Comparison of ENCODE assay signal across 1 cellular context in the genomic region with DNA sequence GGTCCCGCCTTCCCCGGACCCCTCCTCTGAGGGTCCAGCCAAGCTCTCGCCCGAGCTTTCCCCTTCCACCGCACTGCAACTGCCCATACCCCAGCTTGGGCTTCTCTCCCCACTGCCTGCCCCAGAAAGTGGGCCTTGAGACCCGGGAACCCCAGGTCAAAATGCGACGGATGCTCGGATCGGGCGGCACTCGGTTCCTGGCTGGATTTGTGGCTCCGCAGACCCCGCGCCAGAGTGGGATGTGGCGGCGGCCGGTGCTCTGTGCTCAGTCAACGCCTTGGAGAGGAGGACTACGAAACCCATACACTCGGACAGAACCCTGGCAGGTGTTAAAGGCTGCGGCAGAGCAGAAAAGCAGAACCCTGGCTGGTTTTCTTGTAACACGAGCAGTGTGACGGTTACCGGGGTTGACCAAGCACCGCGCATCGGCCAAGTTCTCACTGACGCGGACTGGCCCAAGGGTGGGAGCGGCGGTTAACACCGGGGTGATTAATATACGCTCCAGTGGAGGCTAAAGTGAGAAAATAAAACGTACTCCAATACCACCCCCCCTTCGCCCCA.
TF ChIP-seq lines count a peak whose summit lies in the region.

No MANE protein-coding gene starts in this region.

TF ChIP-seq in GM12878, 131 proteins besides CTCF, POLR2A, EP300 and RAD21 (continued from another document and continues in another):
- TF ChIP-seq, protein P1, sequence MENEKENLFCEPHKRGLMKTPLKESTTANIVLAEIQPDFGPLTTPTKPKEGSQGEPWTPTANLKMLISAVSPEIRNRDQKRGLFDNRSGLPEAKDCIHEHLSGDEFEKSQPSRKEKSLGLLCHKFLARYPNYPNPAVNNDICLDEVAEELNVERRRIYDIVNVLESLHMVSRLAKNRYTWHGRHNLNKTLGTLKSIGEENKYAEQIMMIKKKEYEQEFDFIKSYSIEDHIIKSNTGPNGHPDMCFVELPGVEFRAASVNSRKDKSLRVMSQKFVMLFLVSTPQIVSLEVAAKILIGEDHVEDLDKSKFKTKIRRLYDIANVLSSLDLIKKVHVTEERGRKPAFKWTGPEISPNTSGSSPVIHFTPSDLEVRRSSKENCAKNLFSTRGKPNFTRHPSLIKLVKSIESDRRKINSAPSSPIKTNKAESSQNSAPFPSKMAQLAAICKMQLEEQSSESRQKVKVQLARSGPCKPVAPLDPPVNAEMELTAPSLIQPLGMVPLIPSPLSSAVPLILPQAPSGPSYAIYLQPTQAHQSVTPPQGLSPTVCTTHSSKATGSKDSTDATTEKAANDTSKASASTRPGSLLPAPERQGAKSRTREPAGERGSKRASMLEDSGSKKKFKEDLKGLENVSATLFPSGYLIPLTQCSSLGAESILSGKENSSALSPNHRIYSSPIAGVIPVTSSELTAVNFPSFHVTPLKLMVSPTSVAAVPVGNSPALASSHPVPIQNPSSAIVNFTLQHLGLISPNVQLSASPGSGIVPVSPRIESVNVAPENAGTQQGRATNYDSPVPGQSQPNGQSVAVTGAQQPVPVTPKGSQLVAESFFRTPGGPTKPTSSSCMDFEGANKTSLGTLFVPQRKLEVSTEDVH (IDR thresholded peaks at IDR 0.05; ENCODE audit: low read depth, partially characterized antibody) = no peak
- TF ChIP-seq, protein P2, sequence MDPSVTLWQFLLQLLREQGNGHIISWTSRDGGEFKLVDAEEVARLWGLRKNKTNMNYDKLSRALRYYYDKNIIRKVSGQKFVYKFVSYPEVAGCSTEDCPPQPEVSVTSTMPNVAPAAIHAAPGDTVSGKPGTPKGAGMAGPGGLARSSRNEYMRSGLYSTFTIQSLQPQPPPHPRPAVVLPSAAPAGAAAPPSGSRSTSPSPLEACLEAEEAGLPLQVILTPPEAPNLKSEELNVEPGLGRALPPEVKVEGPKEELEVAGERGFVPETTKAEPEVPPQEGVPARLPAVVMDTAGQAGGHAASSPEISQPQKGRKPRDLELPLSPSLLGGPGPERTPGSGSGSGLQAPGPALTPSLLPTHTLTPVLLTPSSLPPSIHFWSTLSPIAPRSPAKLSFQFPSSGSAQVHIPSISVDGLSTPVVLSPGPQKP (IDR thresholded peaks at IDR 0.05; ENCODE audit: low read depth, low read length) = no peak
- TF ChIP-seq, protein P3, sequence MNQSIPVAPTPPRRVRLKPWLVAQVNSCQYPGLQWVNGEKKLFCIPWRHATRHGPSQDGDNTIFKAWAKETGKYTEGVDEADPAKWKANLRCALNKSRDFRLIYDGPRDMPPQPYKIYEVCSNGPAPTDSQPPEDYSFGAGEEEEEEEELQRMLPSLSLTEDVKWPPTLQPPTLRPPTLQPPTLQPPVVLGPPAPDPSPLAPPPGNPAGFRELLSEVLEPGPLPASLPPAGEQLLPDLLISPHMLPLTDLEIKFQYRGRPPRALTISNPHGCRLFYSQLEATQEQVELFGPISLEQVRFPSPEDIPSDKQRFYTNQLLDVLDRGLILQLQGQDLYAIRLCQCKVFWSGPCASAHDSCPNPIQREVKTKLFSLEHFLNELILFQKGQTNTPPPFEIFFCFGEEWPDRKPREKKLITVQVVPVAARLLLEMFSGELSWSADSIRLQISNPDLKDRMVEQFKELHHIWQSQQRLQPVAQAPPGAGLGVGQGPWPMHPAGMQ (IDR thresholded peaks at IDR 0.05; ENCODE audit: borderline replicate concordance) = peak; percentile 82; the same call in 1 of the 2 replicates
- TF ChIP-seq, protein P4, sequence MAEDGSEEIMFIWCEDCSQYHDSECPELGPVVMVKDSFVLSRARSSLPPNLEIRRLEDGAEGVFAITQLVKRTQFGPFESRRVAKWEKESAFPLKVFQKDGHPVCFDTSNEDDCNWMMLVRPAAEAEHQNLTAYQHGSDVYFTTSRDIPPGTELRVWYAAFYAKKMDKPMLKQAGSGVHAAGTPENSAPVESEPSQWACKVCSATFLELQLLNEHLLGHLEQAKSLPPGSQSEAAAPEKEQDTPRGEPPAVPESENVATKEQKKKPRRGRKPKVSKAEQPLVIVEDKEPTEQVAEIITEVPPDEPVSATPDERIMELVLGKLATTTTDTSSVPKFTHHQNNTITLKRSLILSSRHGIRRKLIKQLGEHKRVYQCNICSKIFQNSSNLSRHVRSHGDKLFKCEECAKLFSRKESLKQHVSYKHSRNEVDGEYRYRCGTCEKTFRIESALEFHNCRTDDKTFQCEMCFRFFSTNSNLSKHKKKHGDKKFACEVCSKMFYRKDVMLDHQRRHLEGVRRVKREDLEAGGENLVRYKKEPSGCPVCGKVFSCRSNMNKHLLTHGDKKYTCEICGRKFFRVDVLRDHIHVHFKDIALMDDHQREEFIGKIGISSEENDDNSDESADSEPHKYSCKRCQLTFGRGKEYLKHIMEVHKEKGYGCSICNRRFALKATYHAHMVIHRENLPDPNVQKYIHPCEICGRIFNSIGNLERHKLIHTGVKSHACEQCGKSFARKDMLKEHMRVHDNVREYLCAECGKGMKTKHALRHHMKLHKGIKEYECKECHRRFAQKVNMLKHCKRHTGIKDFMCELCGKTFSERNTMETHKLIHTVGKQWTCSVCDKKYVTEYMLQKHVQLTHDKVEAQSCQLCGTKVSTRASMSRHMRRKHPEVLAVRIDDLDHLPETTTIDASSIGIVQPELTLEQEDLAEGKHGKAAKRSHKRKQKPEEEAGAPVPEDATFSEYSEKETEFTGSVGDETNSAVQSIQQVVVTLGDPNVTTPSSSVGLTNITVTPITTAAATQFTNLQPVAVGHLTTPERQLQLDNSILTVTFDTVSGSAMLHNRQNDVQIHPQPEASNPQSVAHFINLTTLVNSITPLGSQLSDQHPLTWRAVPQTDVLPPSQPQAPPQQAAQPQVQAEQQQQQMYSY (CRISPR knock-in tag; IDR thresholded peaks at IDR 0.05) = no peak
- TF ChIP-seq, protein P5, sequence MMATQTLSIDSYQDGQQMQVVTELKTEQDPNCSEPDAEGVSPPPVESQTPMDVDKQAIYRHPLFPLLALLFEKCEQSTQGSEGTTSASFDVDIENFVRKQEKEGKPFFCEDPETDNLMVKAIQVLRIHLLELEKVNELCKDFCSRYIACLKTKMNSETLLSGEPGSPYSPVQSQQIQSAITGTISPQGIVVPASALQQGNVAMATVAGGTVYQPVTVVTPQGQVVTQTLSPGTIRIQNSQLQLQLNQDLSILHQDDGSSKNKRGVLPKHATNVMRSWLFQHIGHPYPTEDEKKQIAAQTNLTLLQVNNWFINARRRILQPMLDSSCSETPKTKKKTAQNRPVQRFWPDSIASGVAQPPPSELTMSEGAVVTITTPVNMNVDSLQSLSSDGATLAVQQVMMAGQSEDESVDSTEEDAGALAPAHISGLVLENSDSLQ (IDR thresholded peaks at IDR 0.05) = no peak
- TF ChIP-seq EZH2 (IDR thresholded peaks at IDR 0.05; ENCODE audit: borderline replicate concordance, control insufficient read depth, low read depth, low read length) (no peak), MEF2B (IDR thresholded peaks at IDR 0.05; ENCODE audit: partially characterized antibody, poor library complexity, severe bottlenecking) (no peak), CHD4 (IDR thresholded peaks at IDR 0.05) (no peak), ZZZ3 (IDR thresholded peaks at IDR 0.05; ENCODE audit: control insufficient read depth, insufficient read length, low read depth) (no peak), YBX1 (IDR thresholded peaks at IDR 0.05) (no peak), MYB (IDR thresholded peaks at IDR 0.05; ENCODE audit: borderline replicate concordance, low read depth, low read length) (peak; percentile 81), EGR1 (IDR thresholded peaks at IDR 0.05; ENCODE audit: borderline replicate concordance in 1 of 2, low read depth in 2 of 2, low read length in 2 of 2) (no peak), SUPT20H (IDR thresholded peaks at IDR 0.05; ENCODE audit: borderline replicate concordance, control insufficient read depth, low read depth, low read length) (no peak), KDM1A (IDR thresholded peaks at IDR 0.05; ENCODE audit: borderline replicate concordance) (no peak), PAX5 (IDR thresholded peaks at IDR 0.05; ENCODE audit: borderline replicate concordance, low read depth, low read length) (peak; percentile 73), TARDBP (IDR thresholded peaks at IDR 0.05; ENCODE audit: borderline replicate concordance) (no peak), ASH2L (IDR thresholded peaks at IDR 0.05; ENCODE audit: borderline replicate concordance, low read depth) (no peak), ZNF622 (IDR thresholded peaks at IDR 0.05) (no peak), STAT3 (IDR thresholded peaks at IDR 0.05; ENCODE audit: low read depth, low read length) (no peak)
- TF ChIP-seq, protein P6, sequence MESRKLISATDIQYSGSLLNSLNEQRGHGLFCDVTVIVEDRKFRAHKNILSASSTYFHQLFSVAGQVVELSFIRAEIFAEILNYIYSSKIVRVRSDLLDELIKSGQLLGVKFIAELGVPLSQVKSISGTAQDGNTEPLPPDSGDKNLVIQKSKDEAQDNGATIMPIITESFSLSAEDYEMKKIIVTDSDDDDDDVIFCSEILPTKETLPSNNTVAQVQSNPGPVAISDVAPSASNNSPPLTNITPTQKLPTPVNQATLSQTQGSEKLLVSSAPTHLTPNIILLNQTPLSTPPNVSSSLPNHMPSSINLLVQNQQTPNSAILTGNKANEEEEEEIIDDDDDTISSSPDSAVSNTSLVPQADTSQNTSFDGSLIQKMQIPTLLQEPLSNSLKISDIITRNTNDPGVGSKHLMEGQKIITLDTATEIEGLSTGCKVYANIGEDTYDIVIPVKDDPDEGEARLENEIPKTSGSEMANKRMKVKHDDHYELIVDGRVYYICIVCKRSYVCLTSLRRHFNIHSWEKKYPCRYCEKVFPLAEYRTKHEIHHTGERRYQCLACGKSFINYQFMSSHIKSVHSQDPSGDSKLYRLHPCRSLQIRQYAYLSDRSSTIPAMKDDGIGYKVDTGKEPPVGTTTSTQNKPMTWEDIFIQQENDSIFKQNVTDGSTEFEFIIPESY (IDR thresholded peaks at IDR 0.05) = no peak
- TF ChIP-seq, protein P7, sequence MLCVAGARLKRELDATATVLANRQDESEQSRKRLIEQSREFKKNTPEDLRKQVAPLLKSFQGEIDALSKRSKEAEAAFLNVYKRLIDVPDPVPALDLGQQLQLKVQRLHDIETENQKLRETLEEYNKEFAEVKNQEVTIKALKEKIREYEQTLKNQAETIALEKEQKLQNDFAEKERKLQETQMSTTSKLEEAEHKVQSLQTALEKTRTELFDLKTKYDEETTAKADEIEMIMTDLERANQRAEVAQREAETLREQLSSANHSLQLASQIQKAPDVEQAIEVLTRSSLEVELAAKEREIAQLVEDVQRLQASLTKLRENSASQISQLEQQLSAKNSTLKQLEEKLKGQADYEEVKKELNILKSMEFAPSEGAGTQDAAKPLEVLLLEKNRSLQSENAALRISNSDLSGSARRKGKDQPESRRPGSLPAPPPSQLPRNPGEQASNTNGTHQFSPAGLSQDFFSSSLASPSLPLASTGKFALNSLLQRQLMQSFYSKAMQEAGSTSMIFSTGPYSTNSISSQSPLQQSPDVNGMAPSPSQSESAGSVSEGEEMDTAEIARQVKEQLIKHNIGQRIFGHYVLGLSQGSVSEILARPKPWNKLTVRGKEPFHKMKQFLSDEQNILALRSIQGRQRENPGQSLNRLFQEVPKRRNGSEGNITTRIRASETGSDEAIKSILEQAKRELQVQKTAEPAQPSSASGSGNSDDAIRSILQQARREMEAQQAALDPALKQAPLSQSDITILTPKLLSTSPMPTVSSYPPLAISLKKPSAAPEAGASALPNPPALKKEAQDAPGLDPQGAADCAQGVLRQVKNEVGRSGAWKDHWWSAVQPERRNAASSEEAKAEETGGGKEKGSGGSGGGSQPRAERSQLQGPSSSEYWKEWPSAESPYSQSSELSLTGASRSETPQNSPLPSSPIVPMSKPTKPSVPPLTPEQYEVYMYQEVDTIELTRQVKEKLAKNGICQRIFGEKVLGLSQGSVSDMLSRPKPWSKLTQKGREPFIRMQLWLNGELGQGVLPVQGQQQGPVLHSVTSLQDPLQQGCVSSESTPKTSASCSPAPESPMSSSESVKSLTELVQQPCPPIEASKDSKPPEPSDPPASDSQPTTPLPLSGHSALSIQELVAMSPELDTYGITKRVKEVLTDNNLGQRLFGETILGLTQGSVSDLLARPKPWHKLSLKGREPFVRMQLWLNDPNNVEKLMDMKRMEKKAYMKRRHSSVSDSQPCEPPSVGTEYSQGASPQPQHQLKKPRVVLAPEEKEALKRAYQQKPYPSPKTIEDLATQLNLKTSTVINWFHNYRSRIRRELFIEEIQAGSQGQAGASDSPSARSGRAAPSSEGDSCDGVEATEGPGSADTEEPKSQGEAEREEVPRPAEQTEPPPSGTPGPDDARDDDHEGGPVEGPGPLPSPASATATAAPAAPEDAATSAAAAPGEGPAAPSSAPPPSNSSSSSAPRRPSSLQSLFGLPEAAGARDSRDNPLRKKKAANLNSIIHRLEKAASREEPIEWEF (IDR thresholded peaks at IDR 0.05; ENCODE audit: insufficient replicate concordance, low read depth, low read length) = no peak
- TF ChIP-seq, protein P8, sequence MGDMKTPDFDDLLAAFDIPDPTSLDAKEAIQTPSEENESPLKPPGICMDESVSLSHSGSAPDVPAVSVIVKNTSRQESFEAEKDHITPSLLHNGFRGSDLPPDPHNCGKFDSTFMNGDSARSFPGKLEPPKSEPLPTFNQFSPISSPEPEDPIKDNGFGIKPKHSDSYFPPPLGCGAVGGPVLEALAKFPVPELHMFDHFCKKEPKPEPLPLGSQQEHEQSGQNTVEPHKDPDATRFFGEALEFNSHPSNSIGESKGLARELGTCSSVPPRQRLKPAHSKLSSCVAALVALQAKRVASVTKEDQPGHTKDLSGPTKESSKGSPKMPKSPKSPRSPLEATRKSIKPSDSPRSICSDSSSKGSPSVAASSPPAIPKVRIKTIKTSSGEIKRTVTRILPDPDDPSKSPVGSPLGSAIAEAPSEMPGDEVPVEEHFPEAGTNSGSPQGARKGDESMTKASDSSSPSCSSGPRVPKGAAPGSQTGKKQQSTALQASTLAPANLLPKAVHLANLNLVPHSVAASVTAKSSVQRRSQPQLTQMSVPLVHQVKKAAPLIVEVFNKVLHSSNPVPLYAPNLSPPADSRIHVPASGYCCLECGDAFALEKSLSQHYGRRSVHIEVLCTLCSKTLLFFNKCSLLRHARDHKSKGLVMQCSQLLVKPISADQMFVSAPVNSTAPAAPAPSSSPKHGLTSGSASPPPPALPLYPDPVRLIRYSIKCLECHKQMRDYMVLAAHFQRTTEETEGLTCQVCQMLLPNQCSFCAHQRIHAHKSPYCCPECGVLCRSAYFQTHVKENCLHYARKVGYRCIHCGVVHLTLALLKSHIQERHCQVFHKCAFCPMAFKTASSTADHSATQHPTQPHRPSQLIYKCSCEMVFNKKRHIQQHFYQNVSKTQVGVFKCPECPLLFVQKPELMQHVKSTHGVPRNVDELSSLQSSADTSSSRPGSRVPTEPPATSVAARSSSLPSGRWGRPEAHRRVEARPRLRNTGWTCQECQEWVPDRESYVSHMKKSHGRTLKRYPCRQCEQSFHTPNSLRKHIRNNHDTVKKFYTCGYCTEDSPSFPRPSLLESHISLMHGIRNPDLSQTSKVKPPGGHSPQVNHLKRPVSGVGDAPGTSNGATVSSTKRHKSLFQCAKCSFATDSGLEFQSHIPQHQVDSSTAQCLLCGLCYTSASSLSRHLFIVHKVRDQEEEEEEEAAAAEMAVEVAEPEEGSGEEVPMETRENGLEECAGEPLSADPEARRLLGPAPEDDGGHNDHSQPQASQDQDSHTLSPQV (IDR thresholded peaks at IDR 0.05) = no peak
